In the genomic region with DNA sequence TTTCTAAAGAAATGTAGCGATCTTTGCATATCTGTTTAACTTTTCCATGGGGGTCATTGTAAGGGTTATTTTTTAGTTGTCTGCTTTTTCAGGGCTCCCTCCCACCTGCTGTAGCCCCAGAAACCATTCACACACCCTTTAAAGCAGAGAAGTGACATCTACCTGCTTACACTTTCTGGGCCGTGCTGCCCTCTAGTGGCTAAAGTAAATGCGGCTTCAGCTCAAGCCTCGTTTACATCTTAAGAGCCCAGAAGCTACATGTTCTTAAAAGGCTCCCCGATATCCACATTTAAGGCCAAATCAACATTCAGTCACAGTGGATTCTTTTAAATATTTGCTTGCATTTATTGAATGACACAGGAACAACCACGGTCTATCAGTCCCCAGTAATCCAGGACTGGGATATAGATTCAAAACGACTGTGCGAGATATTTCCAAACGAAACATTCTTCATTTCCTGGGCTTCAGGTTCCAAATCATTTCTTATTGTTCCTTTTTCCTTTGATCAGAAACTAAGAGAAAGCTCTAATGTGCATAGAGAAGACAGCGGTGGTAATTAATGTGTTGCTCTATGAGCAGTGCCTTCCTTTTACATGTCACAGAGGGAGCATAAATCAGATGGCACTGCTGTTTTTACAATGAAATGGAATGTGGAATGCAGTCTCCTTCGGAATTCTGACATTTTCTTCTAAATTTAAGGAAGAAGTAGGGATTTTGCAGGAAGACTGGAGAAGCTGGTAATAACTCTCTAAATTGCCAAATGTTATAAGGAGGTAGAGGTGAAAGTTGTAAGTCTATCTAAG, we compare ENCODE assay signal across 8 cellular contexts.
DNase-seq lines count a peak whose midpoint lies in the region; TF ChIP-seq lines count a peak whose summit lies in the region.

No MANE protein-coding gene starts in this region.

- no peaks in the 10 kb centered on the region for H3K36me3 ChIP-seq in GM23248 (ENCODE audit: low read depth)
- no peaks in the 10 kb centered on the region for H3K36me3 ChIP-seq in vagina

- peaks cover 2% of the 10 kb centered on the region for H3K36me3 Mint-ChIP-seq in progenitor cell of endocrine pancreas (ENCODE audit: insufficient read depth)

- H2AFZ ChIP-seq in GM23248, result peak overlapping the region; percentile 57

- H3K9me3 Mint-ChIP-seq in progenitor cell of endocrine pancreas (ENCODE audit: low read depth), result peaks cover 3% of the 10 kb centered on the region

- no peak overlapping the region for H3K27ac Mint-ChIP-seq in progenitor cell of endocrine pancreas

- WGBS in GM23248 (ENCODE audit: low coverage in 1 of 2, low lambda C conversion rate in 2 of 2, missing lambda C conversion rate in 2 of 2), 2 experiments, result 12 to 17% methylated on average over 11 of the region's 11 CpGs

- TF ChIP-seq CTCF in LNCAP (IDR thresholded peaks at IDR 0.05) (peak; percentile 90), progenitor cell of endocrine pancreas (IDR thresholded peaks at IDR 0.05; ENCODE audit: unreplicated experiment) (peak; percentile 98), vagina (IDR thresholded peaks at IDR 0.05) (peak; percentile 51 to 73 (median 71))

- in situ Hi-C loops in GM23248 (cut with MboI), result loop anchor here (5.0 to 25.0 kb wide), 2 partner anchors 270 to 990 kb away; no protein-coding TSS in a partner anchor

- H3K79me2 ChIP-seq in GM23248 (ENCODE audit: insufficient read depth), result no peaks in the 10 kb centered on the region

- no peaks in the 10 kb centered on the region for H3K27me3 Mint-ChIP-seq in progenitor cell of endocrine pancreas

- H3K4me3 Mint-ChIP-seq in progenitor cell of endocrine pancreas (ENCODE audit: low read depth), result no peak overlapping the region

- intact Hi-C loops in vagina (cut with DNase I), result loop anchor here (10.0 kb wide), 1 partner anchor 277 kb away; no protein-coding TSS in a partner anchor

- H3K4me3 ChIP-seq in GM23248 (peak overlapping the region; percentile 56), vagina (no peak overlapping the region)

- peak overlapping the region; percentile 85 for H3K4me2 ChIP-seq in GM23248 (ENCODE audit: unreplicated experiment)

- H3F3A ChIP-seq in GM23248 (ENCODE audit: insufficient read depth), result peaks cover 24% of the 10 kb centered on the region

- H3K27me3 ChIP-seq in GM23248 (replicated peaks; ENCODE audit: insufficient read depth), result no peaks in the 10 kb centered on the region
- no peaks in the 10 kb centered on the region for H3K27me3 ChIP-seq in vagina

- peak; percentile 51 for DNase-seq in GM04504 (ENCODE audit: low read depth)
- peak; percentile 73 for DNase-seq in GM23248
- peak; percentile 45 for DNase-seq in SHP77 treated with DMSO at 0.1 percent for 48 hours (lab: John Stamatoyannopoulos, UW)
- DNase-seq in activated naive CD4-positive, alpha-beta T cell (lab: John Stamatoyannopoulos, UW), result peak; percentile 9 to 51 (median 29)
- peak; percentile 76 for DNase-seq in glomerular visceral epithelial cell (ENCODE audit: extremely low spot score)
- peak; percentile 61 for DNase-seq in progenitor cell of endocrine pancreas (ENCODE audit: low spot score, unreplicated experiment)
- DNase-seq in vagina (ENCODE audit: extremely low spot score in 2 of 2), result no peak

- no peak overlapping the region for H3K27ac ChIP-seq in GM23248
- H3K27ac ChIP-seq in vagina, result no peak overlapping the region

- H3K9ac ChIP-seq in GM23248, result 0 out of 2 replicates have a peak overlapping the region, but pooled peaks have one; percentile 19

- no peaks in the 10 kb centered on the region for H3K9me3 ChIP-seq in GM23248 (ENCODE audit: low read depth)
- no peaks in the 10 kb centered on the region for H3K9me3 ChIP-seq in vagina

- H3K9me2 ChIP-seq in GM23248 (ENCODE audit: insufficient read depth), result no peaks in the 10 kb centered on the region

- H3K4me1 ChIP-seq in GM23248 (ENCODE audit: insufficient read depth) (peaks cover 25% of the 10 kb centered on the region), vagina (peaks cover 8% of the 10 kb centered on the region)

- no peak for TF ChIP-seq POLR2A in vagina (IDR thresholded peaks at IDR 0.05)

- H3K4me1 Mint-ChIP-seq in progenitor cell of endocrine pancreas (ENCODE audit: low read depth), result peaks cover 12% of the 10 kb centered on the region

- H4K20me1 ChIP-seq in GM23248 (ENCODE audit: insufficient read depth), result no peaks in the 10 kb centered on the region

Comparison
In these comparisons a context has a peak if more than half of its experiments do, and no peak if none do; other contexts are left out.
1. DNase-seq: peak in GM04504 (single experiment), GM23248 (single experiment), SHP77 treated with DMSO at 0.1 percent for 48 hours (single experiment), activated naive CD4-positive, alpha-beta T cell (4 of 4), glomerular visceral epithelial cell (single experiment) and progenitor cell of endocrine pancreas (single experiment); none in vagina (0 of 2).
2. Peak in every context shown above with its lines, with median percentiles within 50 percentile points of each other: CTCF ChIP-seq.